In the genomic region with DNA sequence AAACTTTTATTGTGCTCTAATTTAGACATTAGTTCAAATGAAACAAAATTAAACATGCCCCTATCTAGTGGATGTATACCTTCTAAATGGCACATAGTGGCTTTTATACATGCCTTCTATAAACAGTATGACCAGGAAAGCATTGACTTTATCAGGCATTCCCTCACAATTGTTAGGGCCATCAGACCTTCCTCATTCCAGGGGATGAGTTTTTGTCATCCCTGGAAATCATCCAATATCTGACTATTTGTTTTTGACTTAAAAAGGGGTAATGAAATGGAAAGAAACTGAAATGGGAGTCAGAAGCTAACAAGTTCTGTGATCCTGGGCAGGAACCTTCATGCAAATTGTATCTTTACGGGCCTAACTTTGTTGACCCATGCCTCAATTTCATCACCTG, we compare ENCODE assay signal across 21 cellular contexts.
"Had no signal": no experiment of that assay in that cellular context is flagged by ENCODE, and none has a peak within 500 bp of the region (broad histone marks: within the 10 kb centered on the region; RNA-seq: fewer than 3 reads in every experiment).

No MANE protein-coding gene starts in this region.

- FAIRE-seq: astrocyte, small intestine had no signal

- H3K27me3 Mint-ChIP-seq: activated CD4-positive, alpha-beta T cell treated with anti-CD3 and anti-CD28 coated beads, Interleukin-2, amount 10 ng/mL, durations not matched to agents 7 days and 5 days; activated naive CD4-positive, alpha-beta T cell treated with anti-CD3 and anti-CD28 coated beads, Interleukin-2, amount 10 ng/mL, durations not matched to agents 7 days and 5 days; natural killer cell treated with Interleukin-12 subunit alpha and Interleukin-12 subunit beta and Interleukin-15 and Interleukin-18, amount 100 ng/mL, for 72 hours had no signal

- H3K4me3 ChIP-seq: adrenal gland, breast epithelium, esophagus muscularis mucosa, right lobe of liver, testis had no signal

- H3K4me1 ChIP-seq: adrenal gland, breast epithelium, esophagus muscularis mucosa, right lobe of liver, testis had no signal

- H3K36me3 ChIP-seq: adrenal gland, breast epithelium, esophagus muscularis mucosa, neutrophil, right lobe of liver had no signal

- H3K27ac Mint-ChIP-seq: activated CD4-positive, alpha-beta T cell treated with anti-CD3 and anti-CD28 coated beads, Interleukin-2, amount 10 ng/mL, durations not matched to agents 7 days and 5 days; activated naive CD4-positive, alpha-beta T cell treated with anti-CD3 and anti-CD28 coated beads, Interleukin-2, amount 10 ng/mL, durations not matched to agents 7 days and 5 days; natural killer cell treated with Interleukin-12 subunit alpha and Interleukin-12 subunit beta and Interleukin-15 and Interleukin-18, amount 100 ng/mL, for 72 hours; type B pancreatic cell had no signal

- H3K36me3 Mint-ChIP-seq: type B pancreatic cell had no signal

- DNase-seq: activated CD4-positive, alpha-beta T cell treated with anti-CD3 and anti-CD28 coated beads, Interleukin-2, amount 10 ng/mL, durations not matched to agents 7 days and 5 days; activated naive CD4-positive, alpha-beta T cell treated with anti-CD3 and anti-CD28 coated beads, Interleukin-2, amount 10 ng/mL, durations not matched to agents 7 days and 5 days; adrenal gland; cerebellar nuclear complex; cortex of kidney; left cardiac atrium; mesenchymal stem cell; right lobe of liver; small intestine; stimulated activated CD4-positive, alpha-beta T cell treated with anti-CD3 and anti-CD28 coated beads, Interleukin-15, amount 100 ng/mL, for 24 hours; stimulated activated CD4-positive, alpha-beta T cell treated with anti-CD3 and anti-CD28 coated beads, Interleukin-2, amount 100 ng/mL, for 48 hours; T-helper 1 cell; testis had no signal

- H3K4me3 Mint-ChIP-seq: activated CD4-positive, alpha-beta T cell treated with anti-CD3 and anti-CD28 coated beads, Interleukin-2, amount 10 ng/mL, durations not matched to agents 7 days and 5 days; activated naive CD4-positive, alpha-beta T cell treated with anti-CD3 and anti-CD28 coated beads, Interleukin-2, amount 10 ng/mL, durations not matched to agents 7 days and 5 days; natural killer cell treated with Interleukin-12 subunit alpha and Interleukin-12 subunit beta and Interleukin-15 and Interleukin-18, amount 100 ng/mL, for 72 hours; type B pancreatic cell had no signal

- H3K9me3 ChIP-seq: adrenal gland, breast epithelium, esophagus muscularis mucosa, neutrophil, right lobe of liver, testis had no signal

- ATAC-seq: activated CD4-positive, CD25-positive, alpha-beta regulatory T cell treated with anti-CD3 and anti-CD28 coated beads, Interleukin-2, amount 50 U/mL, for 24 hours; left cardiac atrium; natural killer cell treated with Interleukin-12 subunit alpha and Interleukin-12 subunit beta and Interleukin-15 and Interleukin-18, amount 100 ng/mL, for 72 hours had no signal

- H3K27me3 ChIP-seq: adrenal gland, breast epithelium, esophagus muscularis mucosa, right lobe of liver, testis had no signal

- H3K9me3 Mint-ChIP-seq: activated CD4-positive, alpha-beta T cell treated with anti-CD3 and anti-CD28 coated beads, Interleukin-2, amount 10 ng/mL, durations not matched to agents 7 days and 5 days; natural killer cell treated with Interleukin-12 subunit alpha and Interleukin-12 subunit beta and Interleukin-15 and Interleukin-18, amount 100 ng/mL, for 72 hours had no signal

- H3K27ac ChIP-seq: adrenal gland, breast epithelium, esophagus muscularis mucosa, neutrophil, parathyroid adenoma, right lobe of liver, testis had no signal
